1 cellular context compared by ENCODE assay signal in genomic region chr17:79789943-79790804, GRCh38.
TF ChIP-seq lines count a peak whose summit lies in the region.

No MANE protein-coding gene starts in this region.

TF ChIP-seq in HepG2, 621 proteins besides CTCF, POLR2A, EP300 and RAD21 (continued from another document):
- no peak for TF ChIP-seq CBX5 (CRISPR knock-in tag; IDR thresholded peaks at IDR 0.05; ENCODE audit: borderline replicate concordance)
- TF ChIP-seq ZNF577 (CRISPR knock-in tag; IDR thresholded peaks at IDR 0.05; ENCODE audit: borderline replicate concordance, low read depth) = no peak
- no peak for TF ChIP-seq TFDP2 (CRISPR knock-in tag; IDR thresholded peaks at IDR 0.05)
- TF ChIP-seq ZSCAN31 (CRISPR knock-in tag; IDR thresholded peaks at IDR 0.05; ENCODE audit: low read depth) = no peak; the same call in 1 of the 2 replicates
- TF ChIP-seq HIC2 (CRISPR knock-in tag; IDR thresholded peaks at IDR 0.05; ENCODE audit: low read depth) = 0 out of 2 replicates have a peak, but pooled peaks have one; percentile 16
- no peak for TF ChIP-seq ZNF138 (CRISPR knock-in tag; IDR thresholded peaks at IDR 0.05; ENCODE audit: low read depth)
- no peak for TF ChIP-seq PRDM4 (CRISPR knock-in tag; IDR thresholded peaks at IDR 0.05; ENCODE audit: borderline replicate concordance)
- TF ChIP-seq ZNF331 (CRISPR knock-in tag; IDR thresholded peaks at IDR 0.05) = no peak
- TF ChIP-seq, protein P1, sequence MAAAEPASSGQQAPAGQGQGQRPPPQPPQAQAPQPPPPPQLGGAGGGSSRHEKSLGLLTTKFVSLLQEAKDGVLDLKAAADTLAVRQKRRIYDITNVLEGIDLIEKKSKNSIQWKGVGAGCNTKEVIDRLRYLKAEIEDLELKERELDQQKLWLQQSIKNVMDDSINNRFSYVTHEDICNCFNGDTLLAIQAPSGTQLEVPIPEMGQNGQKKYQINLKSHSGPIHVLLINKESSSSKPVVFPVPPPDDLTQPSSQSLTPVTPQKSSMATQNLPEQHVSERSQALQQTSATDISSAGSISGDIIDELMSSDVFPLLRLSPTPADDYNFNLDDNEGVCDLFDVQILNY (CRISPR knock-in tag; conservative IDR thresholded peaks at IDR 0.05) = no peak; the same call in 1 of the 2 replicates
- TF ChIP-seq, protein P2, sequence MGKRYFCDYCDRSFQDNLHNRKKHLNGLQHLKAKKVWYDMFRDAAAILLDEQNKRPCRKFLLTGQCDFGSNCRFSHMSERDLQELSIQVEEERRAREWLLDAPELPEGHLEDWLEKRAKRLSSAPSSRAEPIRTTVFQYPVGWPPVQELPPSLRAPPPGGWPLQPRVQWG (CRISPR knock-in tag; IDR thresholded peaks at IDR 0.05; ENCODE audit: borderline replicate concordance, low read depth) = no peak
- no peak for TF ChIP-seq SNAPC2 (CRISPR knock-in tag; IDR thresholded peaks at IDR 0.05)
- no peak for TF ChIP-seq ZNF556 (CRISPR knock-in tag; IDR thresholded peaks at IDR 0.05; ENCODE audit: borderline replicate concordance)
- no peak for TF ChIP-seq ARID2 (CRISPR knock-in tag; IDR thresholded peaks at IDR 0.05; ENCODE audit: borderline replicate concordance)
- TF ChIP-seq, protein P3, sequence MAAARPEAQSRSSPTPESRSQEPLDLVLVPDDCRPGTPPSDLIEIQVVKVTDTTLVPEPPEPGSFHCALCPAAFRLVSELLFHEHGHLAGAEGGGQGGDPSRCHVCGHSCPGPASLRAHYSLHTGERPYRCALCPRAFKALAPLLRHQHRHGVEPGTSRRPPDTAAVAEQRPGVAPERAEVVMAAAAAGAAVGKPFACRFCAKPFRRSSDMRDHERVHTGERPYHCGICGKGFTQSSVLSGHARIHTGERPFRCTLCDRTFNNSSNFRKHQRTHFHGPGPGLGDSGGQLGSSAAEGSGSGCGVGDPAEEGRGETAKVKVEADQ (CRISPR knock-in tag; IDR thresholded peaks at IDR 0.05; ENCODE audit: borderline replicate concordance) = no peak
- TF ChIP-seq HMGA1 (CRISPR knock-in tag; conservative IDR thresholded peaks at IDR 0.05) = no peak
- TF ChIP-seq ZNF232 (CRISPR knock-in tag; IDR thresholded peaks at IDR 0.05; ENCODE audit: borderline replicate concordance) = peak; percentile 76; the same call in 1 of the 2 replicates
- TF ChIP-seq FOXA3 (CRISPR knock-in tag; IDR thresholded peaks at IDR 0.05) = no peak
- no peak for TF ChIP-seq MAFK (conservative IDR thresholded peaks at IDR 0.05 in 1 of 2, IDR thresholded peaks at IDR 0.05 in 1 of 2; ENCODE audit: low read length in 2 of 2)
- no peak for TF ChIP-seq JUN (CRISPR knock-in tag; IDR thresholded peaks at IDR 0.05)
- no peak for TF ChIP-seq RNF219 (CRISPR knock-in tag; IDR thresholded peaks at IDR 0.05)
- TF ChIP-seq MED1 (CRISPR knock-in tag; IDR thresholded peaks at IDR 0.05) = no peak
- TF ChIP-seq NR2F6 (IDR thresholded peaks at IDR 0.05) = no peak
- TF ChIP-seq NR2F6 (CRISPR knock-in tag; IDR thresholded peaks at IDR 0.05) = no peak
- no peak for TF ChIP-seq KDM6A (CRISPR knock-in tag; IDR thresholded peaks at IDR 0.05; ENCODE audit: low read depth)
- no peak for TF ChIP-seq ZNF83 (CRISPR knock-in tag; IDR thresholded peaks at IDR 0.05; ENCODE audit: borderline replicate concordance)
- no peak for TF ChIP-seq ZSCAN30 (CRISPR knock-in tag; IDR thresholded peaks at IDR 0.05)
- TF ChIP-seq ELF1 (CRISPR knock-in tag; IDR thresholded peaks at IDR 0.05) = no peak
- TF ChIP-seq SP4 (CRISPR knock-in tag; IDR thresholded peaks at IDR 0.05) = 0 out of 2 replicates have a peak, but pooled peaks have one; percentile 32
- TF ChIP-seq ZNF33A (CRISPR knock-in tag; IDR thresholded peaks at IDR 0.05; ENCODE audit: borderline replicate concordance) = no peak
- no peak for TF ChIP-seq ZNF605 (CRISPR knock-in tag; IDR thresholded peaks at IDR 0.05)
- TF ChIP-seq PHF5A (CRISPR knock-in tag; IDR thresholded peaks at IDR 0.05; ENCODE audit: low read depth, unreplicated experiment) = no peak
- no peak for TF ChIP-seq ZNF614 (CRISPR knock-in tag; IDR thresholded peaks at IDR 0.05; ENCODE audit: borderline replicate concordance)
- no peak for TF ChIP-seq GATA4 (IDR thresholded peaks at IDR 0.05; ENCODE audit: borderline replicate concordance, low read depth)
- no peak for TF ChIP-seq SP5 (CRISPR knock-in tag; IDR thresholded peaks at IDR 0.05; ENCODE audit: borderline replicate concordance, low read depth)
